12 cellular contexts compared by ENCODE assay signal in the genomic region with DNA sequence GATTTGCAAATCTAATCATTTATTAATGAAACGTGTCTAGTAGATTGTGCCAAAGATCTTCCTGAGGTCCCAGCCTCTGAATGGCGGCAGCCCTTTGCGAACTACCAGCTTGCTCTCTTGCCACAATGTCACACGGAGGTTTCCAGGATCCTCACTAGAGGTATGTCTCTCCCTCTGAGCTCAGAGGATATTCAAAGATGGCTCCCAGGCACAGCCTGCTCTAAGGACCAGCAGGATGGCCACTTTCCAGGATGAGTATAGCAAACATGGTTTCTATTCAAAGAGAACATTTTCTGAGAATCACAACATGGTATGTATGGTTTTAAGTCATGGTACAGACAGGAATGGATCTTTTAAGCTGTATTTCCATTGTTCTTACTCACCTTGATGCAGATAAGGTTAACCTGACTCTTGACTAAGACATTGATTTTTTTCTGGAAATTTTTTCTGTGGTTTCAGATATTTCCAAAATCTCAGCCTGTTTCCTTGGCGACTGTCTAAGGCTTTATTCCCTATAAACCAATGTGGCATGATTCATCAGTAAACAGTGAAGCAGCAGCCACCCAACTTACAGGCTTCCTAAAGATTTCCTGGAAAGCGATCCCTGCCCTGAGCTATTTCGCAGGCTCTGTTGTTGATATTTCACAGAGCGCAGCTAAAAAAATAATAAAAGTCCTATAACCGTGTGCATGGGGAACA. TPM values are rescaled to one million over a fixed set of nuclear protein-coding genes. Genes with fewer than 3 reads are reported as not detected.
DNase-seq lines count a peak whose midpoint lies in the region; ATAC-seq, FAIRE-seq and TF ChIP-seq lines count a peak whose summit lies in the region.
"Had no signal": no experiment of that assay in that cellular context is flagged by ENCODE, and none has a peak within 500 bp of the region (broad histone marks: within the 10 kb centered on the region; RNA-seq: fewer than 3 reads in every experiment).

No MANE protein-coding gene starts in this region.

- no peaks in the 10 kb centered on the region for H3K36me3 ChIP-seq in keratinocyte (ENCODE audit: control insufficient read depth in 2 of 2, extremely low read depth in 1 of 2, insufficient read depth in 2 of 2, low read length in 2 of 2)

- no peaks in the 10 kb centered on the region for H3K36me3 Mint-ChIP-seq in activated T-helper 2 cell treated with anti-CD3 and anti-CD28 coated beads, Interferon-gamma antibody, Interleukin-2, Interleukin-4, amounts not matched to agents 10 μg/mL and 5 μg/mL and 100 μg/mL, durations not matched to agents 14 hours and 24 hours and 36 hours (ENCODE audit: low read depth)
- H3K36me3 Mint-ChIP-seq: CD4-positive, CD25-positive, alpha-beta regulatory T cell had no signal

- no peak overlapping the region for H3K4me3 Mint-ChIP-seq in activated T-helper 2 cell treated with anti-CD3 and anti-CD28 coated beads, Interferon-gamma antibody, Interleukin-2, Interleukin-4, amounts not matched to agents 10 μg/mL and 5 μg/mL and 100 μg/mL, durations not matched to agents 14 hours and 24 hours and 36 hours (ENCODE audit: low read depth)
- H3K4me3 Mint-ChIP-seq: CD4-positive, CD25-positive, alpha-beta regulatory T cell; central memory CD8-positive, alpha-beta T cell had no signal

- H3K9me3 Mint-ChIP-seq in activated T-helper 2 cell treated with anti-CD3 and anti-CD28 coated beads, Interferon-gamma antibody, Interleukin-2, Interleukin-4, amounts not matched to agents 10 μg/mL and 5 μg/mL and 100 μg/mL, durations not matched to agents 14 hours and 24 hours and 36 hours: no peaks in the 10 kb centered on the region
- H3K9me3 Mint-ChIP-seq: CD4-positive, CD25-positive, alpha-beta regulatory T cell; central memory CD8-positive, alpha-beta T cell had no signal

- intact Hi-C loops in right cardiac atrium (cut with DNase I): loop anchor here in 1 of 4 donors (10.0 kb wide), 1 partner anchor 115 kb away; no protein-coding TSS in a partner anchor
- intact Hi-C loops in activated T-helper 2 cell treated with anti-CD3 and anti-CD28 coated beads, Interferon-gamma antibody, Interleukin-2, Interleukin-4, amounts not matched to agents 10 μg/mL and 5 μg/mL and 100 μg/mL, durations not matched to agents 14 hours and 24 hours and 36 hours (cut with micrococcal nuclease): loop anchor here (5.0 to 10.0 kb wide), 3 partner anchors 148 to 238 kb away; no protein-coding TSS in a partner anchor

- H3K4me3 ChIP-seq in AG09309 (ENCODE audit: control insufficient read depth, low read depth, low read length): no peak overlapping the region
- H3K4me3 ChIP-seq in keratinocyte (ENCODE audit: control insufficient read depth in 2 of 3, extremely low read depth in 1 of 3, insufficient read depth in 2 of 3, low read depth in 1 of 3, low read length in 3 of 3): peak overlapping the region in 2 of 3 experiments; percentile 24 to 50
- no peak overlapping the region for H3K4me3 ChIP-seq in right cardiac atrium (ENCODE audit: low read length)

- no peaks in the 10 kb centered on the region for H4K20me1 ChIP-seq in keratinocyte (ENCODE audit: control insufficient read depth, extremely low read depth, insufficient read depth, low read length)

- peak overlapping the region; percentile 66 for H2AFZ ChIP-seq in keratinocyte (ENCODE audit: control insufficient read depth, low read length)

- peak; percentile 93 for FAIRE-seq in keratinocyte (lab: Jason Lieb, UNC)

- no peak overlapping the region for H3K27ac Mint-ChIP-seq in activated T-helper 2 cell treated with anti-CD3 and anti-CD28 coated beads, Interferon-gamma antibody, Interleukin-2, Interleukin-4, amounts not matched to agents 10 μg/mL and 5 μg/mL and 100 μg/mL, durations not matched to agents 14 hours and 24 hours and 36 hours
- H3K27ac Mint-ChIP-seq: CD4-positive, CD25-positive, alpha-beta regulatory T cell had no signal

- H3K27me3 ChIP-seq in keratinocyte (ENCODE audit: control insufficient read depth, extremely low read depth, insufficient read depth, low read length) (no peaks in the 10 kb centered on the region), right cardiac atrium (ENCODE audit: control insufficient read depth, insufficient read depth) (no peaks in the 10 kb centered on the region)

- H3K27ac ChIP-seq in keratinocyte (ENCODE audit: control insufficient read depth, insufficient read depth, low read length) (peak overlapping the region; percentile 52), right cardiac atrium (ENCODE audit: low read length) (no peak overlapping the region)

- 77% methylated on average over 9 of the region's 9 CpGs for WGBS in right cardiac atrium

- CTCF ChIA-PET in HEK293T (lab: Yijun Ruan, JAX): interaction anchor here (1.3 kb wide), 1 partner anchor 9 kb away, joined by 3 read pairs; no protein-coding TSS in a partner anchor

- H3K79me2 ChIP-seq in keratinocyte (ENCODE audit: control insufficient read depth, insufficient read depth, low read length): no peaks in the 10 kb centered on the region

- H3K4me1 Mint-ChIP-seq in activated T-helper 2 cell treated with anti-CD3 and anti-CD28 coated beads, Interferon-gamma antibody, Interleukin-2, Interleukin-4, amounts not matched to agents 10 μg/mL and 5 μg/mL and 100 μg/mL, durations not matched to agents 14 hours and 24 hours and 36 hours (ENCODE audit: low read depth): peaks cover 24% of the 10 kb centered on the region

- dilution Hi-C loops in keratinocyte (cut with MboI; ENCODE audit: extremely low pct_ligation_motif_present, low sequenced_read_pairs): no loop called here

- ATAC-seq in right cardiac atrium (no peak), HG03432 (IDR thresholded peaks at IDR 0.05; ENCODE audit: unreplicated experiment) (no peak)

- peak overlapping the region; percentile 86 for H3K4me2 ChIP-seq in keratinocyte (ENCODE audit: control insufficient read depth, extremely low read depth, insufficient read depth, low read depth, low read length)

- H3K27me3 Mint-ChIP-seq in activated T-helper 2 cell treated with anti-CD3 and anti-CD28 coated beads, Interferon-gamma antibody, Interleukin-2, Interleukin-4, amounts not matched to agents 10 μg/mL and 5 μg/mL and 100 μg/mL, durations not matched to agents 14 hours and 24 hours and 36 hours (ENCODE audit: low read depth): no peaks in the 10 kb centered on the region

- TF ChIP-seq CTCF in AG09309 (IDR thresholded peaks at IDR 0.05; ENCODE audit: control insufficient read depth, insufficient read depth, low read depth, low read length, missing control alignments) (no peak), keratinocyte (optimal IDR thresholded peaks at IDR 0.05 in 1 of 3, IDR thresholded peaks at IDR 0.05 in 1 of 3, conservative IDR thresholded peaks at IDR 0.05 in 1 of 3; ENCODE audit: extremely low read depth in 1 of 3, insufficient read depth in 2 of 3, low read length in 3 of 3) (no peak)

- H3K9me3 ChIP-seq in keratinocyte (ENCODE audit: control insufficient read depth, low read depth, low read length): no peaks in the 10 kb centered on the region
- no peaks in the 10 kb centered on the region for H3K9me3 ChIP-seq in right cardiac atrium (ENCODE audit: control insufficient read depth, low read length)

- no peaks in the 10 kb centered on the region for H3K9me1 ChIP-seq in keratinocyte (ENCODE audit: control insufficient read depth, extremely low read depth, insufficient read depth, low read length)

- no peak overlapping the region for H3K9ac ChIP-seq in keratinocyte (ENCODE audit: control insufficient read depth, extremely low read depth, insufficient read depth, low read length)

- peaks cover 20% of the 10 kb centered on the region for H3K4me1 ChIP-seq in keratinocyte (ENCODE audit: control insufficient read depth, extremely low read depth, insufficient read depth, low read length)
- no peaks in the 10 kb centered on the region for H3K4me1 ChIP-seq in right cardiac atrium (ENCODE audit: control insufficient read depth, insufficient read depth, low read length)

- POLR2A ChIA-PET in HEK293T (lab: Yijun Ruan, JAX): interaction anchor here (1.3 to 1.7 kb wide), 2 partner anchors 35 to 54 kb away, joined by 3 to 7 read pairs; partner anchors contain the start of gene KLF7

- DNase-seq in AG09309 (ENCODE audit: low read depth) (peak; percentile 55), LHCN-M2 (ENCODE audit: low read depth) (peak; percentile 47), brain pericyte (ENCODE audit: low read depth, low spot score) (peak; percentile 48), keratinocyte (ENCODE audit: low read depth, low spot score) (no peak), right cardiac atrium (no peak), HEK293T (ENCODE audit: extremely low spot score) (no peak)
- no peak for DNase-seq in activated T-helper 2 cell treated with anti-CD3 and anti-CD28 coated beads, Interferon-gamma antibody, Interleukin-2, Interleukin-4, amounts not matched to agents 10 μg/mL and 5 μg/mL and 100 μg/mL, durations not matched to agents 14 hours and 24 hours and 36 hours (ENCODE audit: low spot score)
- DNase-seq: activated T-cell treated with anti-CD3 and anti-CD28 coated beads, Interleukin-2, amount 50 U/mL, for 1 hour; CD4-positive, CD25-positive, alpha-beta regulatory T cell; NCI-H187 treated with DMSO at 0.1 percent for 48 hours had no signal

TF ChIP-seq in HEK293T, 16 proteins besides CTCF, POLR2A, EP300 and RAD21 (continues in another document):
- TF ChIP-seq PKNOX1 (IDR thresholded peaks at IDR 0.05) (no peak), FOXM1 (IDR thresholded peaks at IDR 0.05; ENCODE audit: borderline replicate concordance) (no peak)

RNA-seq across cellular contexts. Expression of gene KLF7, which starts 54.1 kb away (rescaled TPM):
- total RNA-seq in LHCN-M2 (2014; rRNA removed) (11.4 and 11.6 TPM in 2 replicates), right cardiac atrium (10 to 100 TPM; 18.2 to 35.6 (median 27.0) TPM)
- 8.2 TPM for polyA plus RNA-seq in LHCN-M2 (2012)
- polyA plus RNA-seq in keratinocyte (42.5 to 44.7 TPM (median 44.0 TPM) in 3 replicates), right cardiac atrium (6.0 TPM)
- 20.3 TPM for polyA plus RNA-seq in keratinocyte (2011; ENCODE audit: low read depth)
- polyA plus RNA-seq in keratinocyte (2011; cell fraction: cytosol; rRNA removed): 30.4 and 30.6 TPM in 2 replicates
- 148 and 159 TPM in 2 replicates for polyA plus RNA-seq in keratinocyte (2011; cell fraction: nucleus; rRNA removed)
- polyA plus RNA-seq in keratinocyte (2012; ENCODE audit: low replicate concordance): 22.7 and 30.7 TPM in 2 replicates
- 130 to 189 TPM (median 170 TPM) in 3 replicates for polyA minus RNA-seq in keratinocyte
- 17.1 TPM for polyA minus RNA-seq in keratinocyte (2011; cell fraction: cytosol; rRNA and poly(A)+ RNA removed)
- 66.6 and 144 TPM in 2 replicates for polyA minus RNA-seq in keratinocyte (2011; cell fraction: nucleus; rRNA and poly(A)+ RNA removed)
- total RNA-seq in activated T-helper 2 cell treated with anti-CD3 and anti-CD28 coated beads, Interferon-gamma antibody, Interleukin-2, Interleukin-4, amounts not matched to agents 10 μg/mL and 5 μg/mL and 100 μg/mL, durations not matched to agents 14 hours and 24 hours and 36 hours: 16.6 and 19.3 TPM in 2 replicates

Comparison
In these comparisons a context has a peak if more than half of its experiments do, and no peak if none do; other contexts are left out.
1. DNase-seq: peak in AG09309 (single experiment), LHCN-M2 (single experiment) and brain pericyte (single experiment); none in keratinocyte (single experiment), right cardiac atrium (0 of 3), activated T-helper 2 cell treated with anti-CD3 and anti-CD28 coated beads, Interferon-gamma antibody, Interleukin-2, Interleukin-4, amounts not matched to agents 10 μg/mL and 5 μg/mL and 100 μg/mL, durations not matched to agents 14 hours and 24 hours and 36 hours (single experiment) and HEK293T (single experiment).
2. H3K4me3 ChIP-seq: peak in keratinocyte (2 of 3); none in AG09309 (single experiment) and right cardiac atrium (single experiment).